In genomic region chr15:94370197-94370987, GRCh38 we compare ENCODE assay signal across 1 cellular context.
A peak's percentile ranks its signal among the peaks of the same experiment; 100 is the strongest.
TF ChIP-seq lines count a peak whose summit lies in the region.

No MANE protein-coding gene starts in this region.

TF ChIP-seq in K562, 482 proteins besides CTCF, POLR2A, EP300 and RAD21 (continues in another document):
- TF ChIP-seq, protein P1, sequence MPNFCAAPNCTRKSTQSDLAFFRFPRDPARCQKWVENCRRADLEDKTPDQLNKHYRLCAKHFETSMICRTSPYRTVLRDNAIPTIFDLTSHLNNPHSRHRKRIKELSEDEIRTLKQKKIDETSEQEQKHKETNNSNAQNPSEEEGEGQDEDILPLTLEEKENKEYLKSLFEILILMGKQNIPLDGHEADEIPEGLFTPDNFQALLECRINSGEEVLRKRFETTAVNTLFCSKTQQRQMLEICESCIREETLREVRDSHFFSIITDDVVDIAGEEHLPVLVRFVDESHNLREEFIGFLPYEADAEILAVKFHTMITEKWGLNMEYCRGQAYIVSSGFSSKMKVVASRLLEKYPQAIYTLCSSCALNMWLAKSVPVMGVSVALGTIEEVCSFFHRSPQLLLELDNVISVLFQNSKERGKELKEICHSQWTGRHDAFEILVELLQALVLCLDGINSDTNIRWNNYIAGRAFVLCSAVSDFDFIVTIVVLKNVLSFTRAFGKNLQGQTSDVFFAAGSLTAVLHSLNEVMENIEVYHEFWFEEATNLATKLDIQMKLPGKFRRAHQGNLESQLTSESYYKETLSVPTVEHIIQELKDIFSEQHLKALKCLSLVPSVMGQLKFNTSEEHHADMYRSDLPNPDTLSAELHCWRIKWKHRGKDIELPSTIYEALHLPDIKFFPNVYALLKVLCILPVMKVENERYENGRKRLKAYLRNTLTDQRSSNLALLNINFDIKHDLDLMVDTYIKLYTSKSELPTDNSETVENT (CRISPR knock-in tag; IDR thresholded peaks at IDR 0.05) = no peak
- TF ChIP-seq USF1 (CRISPR knock-in tag; IDR thresholded peaks at IDR 0.05) (no peak), PPARD (CRISPR knock-in tag; IDR thresholded peaks at IDR 0.05) (no peak), TFE3 (CRISPR knock-in tag; IDR thresholded peaks at IDR 0.05) (no peak), C11orf30 (IDR thresholded peaks at IDR 0.05; ENCODE audit: low read depth) (peak; percentile 57), CC2D1A (IDR thresholded peaks at IDR 0.05) (no peak), HDAC1 (IDR thresholded peaks at IDR 0.05) (no peak), MAFG (tag; conservative IDR thresholded peaks at IDR 0.05) (peak; percentile 57), HMGXB4 (CRISPR knock-in tag; IDR thresholded peaks at IDR 0.05) (no peak), MCM3 (IDR thresholded peaks at IDR 0.05) (no peak), JUNB (CRISPR knock-in tag; conservative IDR thresholded peaks at IDR 0.05) (no peak), POLR2H (tag; IDR thresholded peaks at IDR 0.05; ENCODE audit: low read depth) (no peak), ATF3 (IDR thresholded peaks at IDR 0.05) (no peak), ATF3 (CRISPR knock-in tag; conservative IDR thresholded peaks at IDR 0.05) (no peak), HIVEP1 (CRISPR knock-in tag; IDR thresholded peaks at IDR 0.05) (no peak), ZNF239 (CRISPR knock-in tag; IDR thresholded peaks at IDR 0.05) (no peak), ASH1L (IDR thresholded peaks at IDR 0.05; ENCODE audit: borderline replicate concordance, low read depth, partially characterized antibody) (no peak), ZNF707 (CRISPR knock-in tag; conservative IDR thresholded peaks at IDR 0.05) (no peak), MAFF (IDR thresholded peaks at IDR 0.05; ENCODE audit: low read length) (peak; percentile 77), MEIS2 (IDR thresholded peaks at IDR 0.05; ENCODE audit: partially characterized antibody) (no peak), FOXJ2 (tag; IDR thresholded peaks at IDR 0.05) (no peak), ZNF764 (CRISPR knock-in tag; IDR thresholded peaks at IDR 0.05; ENCODE audit: low read depth) (no peak), RHOXF2B (CRISPR knock-in tag; conservative IDR thresholded peaks at IDR 0.05) (no peak), SNRNP70 (optimal IDR thresholded peaks at IDR 0.05; ENCODE audit: low read depth, low read length) (no peak), ZNF316 (IDR thresholded peaks at IDR 0.05) (peak; percentile 84), LEF1 (IDR thresholded peaks at IDR 0.05) (no peak), CAMTA2 (CRISPR knock-in tag; conservative IDR thresholded peaks at IDR 0.05) (no peak), HBP1 (CRISPR knock-in tag; IDR thresholded peaks at IDR 0.05) (no peak), NEUROD1 (IDR thresholded peaks at IDR 0.05; ENCODE audit: borderline replicate concordance, low read depth, low read length, partially characterized antibody) (no peak), MAFK (IDR thresholded peaks at IDR 0.05; ENCODE audit: low read length) (peak; percentile 72; the same call in 1 of the 2 replicates)
- TF ChIP-seq, protein P2, sequence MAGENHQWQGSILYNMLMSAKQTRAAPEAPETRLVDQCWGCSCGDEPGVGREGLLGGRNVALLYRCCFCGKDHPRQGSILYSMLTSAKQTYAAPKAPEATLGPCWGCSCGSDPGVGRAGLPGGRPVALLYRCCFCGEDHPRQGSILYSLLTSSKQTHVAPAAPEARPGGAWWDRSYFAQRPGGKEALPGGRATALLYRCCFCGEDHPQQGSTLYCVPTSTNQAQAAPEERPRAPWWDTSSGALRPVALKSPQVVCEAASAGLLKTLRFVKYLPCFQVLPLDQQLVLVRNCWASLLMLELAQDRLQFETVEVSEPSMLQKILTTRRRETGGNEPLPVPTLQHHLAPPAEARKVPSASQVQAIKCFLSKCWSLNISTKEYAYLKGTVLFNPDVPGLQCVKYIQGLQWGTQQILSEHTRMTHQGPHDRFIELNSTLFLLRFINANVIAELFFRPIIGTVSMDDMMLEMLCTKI (IDR thresholded peaks at IDR 0.05; ENCODE audit: partially characterized antibody) = no peak
- TF ChIP-seq, protein P3, sequence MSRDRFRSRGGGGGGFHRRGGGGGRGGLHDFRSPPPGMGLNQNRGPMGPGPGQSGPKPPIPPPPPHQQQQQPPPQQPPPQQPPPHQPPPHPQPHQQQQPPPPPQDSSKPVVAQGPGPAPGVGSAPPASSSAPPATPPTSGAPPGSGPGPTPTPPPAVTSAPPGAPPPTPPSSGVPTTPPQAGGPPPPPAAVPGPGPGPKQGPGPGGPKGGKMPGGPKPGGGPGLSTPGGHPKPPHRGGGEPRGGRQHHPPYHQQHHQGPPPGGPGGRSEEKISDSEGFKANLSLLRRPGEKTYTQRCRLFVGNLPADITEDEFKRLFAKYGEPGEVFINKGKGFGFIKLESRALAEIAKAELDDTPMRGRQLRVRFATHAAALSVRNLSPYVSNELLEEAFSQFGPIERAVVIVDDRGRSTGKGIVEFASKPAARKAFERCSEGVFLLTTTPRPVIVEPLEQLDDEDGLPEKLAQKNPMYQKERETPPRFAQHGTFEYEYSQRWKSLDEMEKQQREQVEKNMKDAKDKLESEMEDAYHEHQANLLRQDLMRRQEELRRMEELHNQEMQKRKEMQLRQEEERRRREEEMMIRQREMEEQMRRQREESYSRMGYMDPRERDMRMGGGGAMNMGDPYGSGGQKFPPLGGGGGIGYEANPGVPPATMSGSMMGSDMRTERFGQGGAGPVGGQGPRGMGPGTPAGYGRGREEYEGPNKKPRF (IDR thresholded peaks at IDR 0.05; ENCODE audit: low read depth, low read length) = no peak
- TF ChIP-seq, protein P4, sequence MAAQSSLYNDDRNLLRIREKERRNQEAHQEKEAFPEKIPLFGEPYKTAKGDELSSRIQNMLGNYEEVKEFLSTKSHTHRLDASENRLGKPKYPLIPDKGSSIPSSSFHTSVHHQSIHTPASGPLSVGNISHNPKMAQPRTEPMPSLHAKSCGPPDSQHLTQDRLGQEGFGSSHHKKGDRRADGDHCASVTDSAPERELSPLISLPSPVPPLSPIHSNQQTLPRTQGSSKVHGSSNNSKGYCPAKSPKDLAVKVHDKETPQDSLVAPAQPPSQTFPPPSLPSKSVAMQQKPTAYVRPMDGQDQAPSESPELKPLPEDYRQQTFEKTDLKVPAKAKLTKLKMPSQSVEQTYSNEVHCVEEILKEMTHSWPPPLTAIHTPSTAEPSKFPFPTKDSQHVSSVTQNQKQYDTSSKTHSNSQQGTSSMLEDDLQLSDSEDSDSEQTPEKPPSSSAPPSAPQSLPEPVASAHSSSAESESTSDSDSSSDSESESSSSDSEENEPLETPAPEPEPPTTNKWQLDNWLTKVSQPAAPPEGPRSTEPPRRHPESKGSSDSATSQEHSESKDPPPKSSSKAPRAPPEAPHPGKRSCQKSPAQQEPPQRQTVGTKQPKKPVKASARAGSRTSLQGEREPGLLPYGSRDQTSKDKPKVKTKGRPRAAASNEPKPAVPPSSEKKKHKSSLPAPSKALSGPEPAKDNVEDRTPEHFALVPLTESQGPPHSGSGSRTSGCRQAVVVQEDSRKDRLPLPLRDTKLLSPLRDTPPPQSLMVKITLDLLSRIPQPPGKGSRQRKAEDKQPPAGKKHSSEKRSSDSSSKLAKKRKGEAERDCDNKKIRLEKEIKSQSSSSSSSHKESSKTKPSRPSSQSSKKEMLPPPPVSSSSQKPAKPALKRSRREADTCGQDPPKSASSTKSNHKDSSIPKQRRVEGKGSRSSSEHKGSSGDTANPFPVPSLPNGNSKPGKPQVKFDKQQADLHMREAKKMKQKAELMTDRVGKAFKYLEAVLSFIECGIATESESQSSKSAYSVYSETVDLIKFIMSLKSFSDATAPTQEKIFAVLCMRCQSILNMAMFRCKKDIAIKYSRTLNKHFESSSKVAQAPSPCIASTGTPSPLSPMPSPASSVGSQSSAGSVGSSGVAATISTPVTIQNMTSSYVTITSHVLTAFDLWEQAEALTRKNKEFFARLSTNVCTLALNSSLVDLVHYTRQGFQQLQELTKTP (IDR thresholded peaks at IDR 0.05; ENCODE audit: low read depth in 1 of 2, partially characterized antibody in 2 of 2) = no peak
